Comparison of ENCODE assay signal across 1 cellular context in the genomic region with DNA sequence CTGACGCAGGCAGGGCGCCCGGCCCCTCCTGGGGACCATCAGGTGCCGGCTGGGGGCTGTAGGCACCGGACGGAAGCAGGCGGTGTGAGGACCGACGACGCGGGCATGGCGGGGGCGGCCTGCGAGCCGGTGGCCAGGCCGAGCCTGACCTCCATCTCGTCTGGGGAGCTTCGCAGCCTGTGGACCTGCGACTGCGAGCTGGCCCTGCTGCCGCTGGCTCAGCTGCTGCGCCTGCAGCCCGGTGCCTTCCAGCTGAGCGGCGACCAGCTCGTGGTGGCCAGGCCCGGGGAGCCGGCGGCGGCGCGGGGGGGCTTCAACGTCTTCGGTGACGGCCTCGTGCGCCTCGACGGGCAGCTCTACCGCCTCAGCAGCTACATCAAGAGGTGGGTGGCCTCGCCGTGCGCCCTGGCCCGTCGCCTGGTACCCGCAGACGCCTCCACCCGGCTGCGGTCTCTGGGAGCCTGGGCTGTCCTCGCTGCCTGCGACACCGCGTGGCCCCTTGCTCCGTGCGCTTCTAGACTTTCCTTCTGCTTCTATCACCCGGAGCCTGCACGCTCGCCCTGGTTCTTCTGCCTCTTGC.
TF ChIP-seq lines count a peak whose summit lies in the region.

No MANE protein-coding gene starts in this region.

TF ChIP-seq in endothelial cell of umbilical vein, 7 proteins besides CTCF, POLR2A, EP300 and RAD21:
- no peak for TF ChIP-seq GATA2 (IDR thresholded peaks at IDR 0.05; ENCODE audit: insufficient read depth, insufficient read length, low read depth, low read length)
- no peak for TF ChIP-seq JUN (IDR thresholded peaks at IDR 0.05; ENCODE audit: borderline replicate concordance, insufficient read depth, insufficient read length, low read depth)
- no peak for TF ChIP-seq MYC (IDR thresholded peaks at IDR 0.05; ENCODE audit: low read depth, low read length)
- TF ChIP-seq EZH2 (IDR thresholded peaks at IDR 0.05; ENCODE audit: borderline replicate concordance, low read depth, low read length, severe bottlenecking) = no peak
- TF ChIP-seq, protein P1, sequence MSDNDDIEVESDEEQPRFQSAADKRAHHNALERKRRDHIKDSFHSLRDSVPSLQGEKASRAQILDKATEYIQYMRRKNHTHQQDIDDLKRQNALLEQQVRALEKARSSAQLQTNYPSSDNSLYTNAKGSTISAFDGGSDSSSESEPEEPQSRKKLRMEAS (IDR thresholded peaks at IDR 0.05; ENCODE audit: insufficient read depth, insufficient read length) = no peak
- TF ChIP-seq FOS (IDR thresholded peaks at IDR 0.05; ENCODE audit: borderline replicate concordance, insufficient read depth, low read length) = no peak
- TF ChIP-seq POLR2AphosphoS5 (IDR thresholded peaks at IDR 0.05; ENCODE audit: insufficient read depth, low read depth, low read length) = no peak
TF ChIP-seq in endothelial cell of umbilical vein: peak in this region for 0.
